15 cellular contexts compared by ENCODE assay signal in genomic region chr6:167668019-167668753, GRCh38.
DNase-seq lines count a peak whose midpoint lies in the region; ATAC-seq, FAIRE-seq and TF ChIP-seq lines count a peak whose summit lies in the region.
"Had no signal": no experiment of that assay in that cellular context is flagged by ENCODE, and none has a peak within 500 bp of the region (broad histone marks: within the 10 kb centered on the region; RNA-seq: fewer than 3 reads in every experiment).

No MANE protein-coding gene starts in this region.

- no peak overlapping the region for H3K4me3 Mint-ChIP-seq in chondrocyte (ENCODE audit: unreplicated experiment)
- H3K4me3 Mint-ChIP-seq: activated naive CD4-positive, alpha-beta T cell treated with anti-CD3 and anti-CD28 coated beads, Interleukin-2, amount 50 U/mL, for 24 hours had no signal

- 60% methylated on average over 26 of the region's 26 CpGs for WGBS in hepatocyte (ENCODE audit: low lambda C conversion rate, missing lambda C conversion rate)
- 43 to 46% methylated on average over 26 of the region's 26 CpGs for WGBS in pancreas, 2 donors
- WGBS in upper lobe of left lung, 2 donors, result 59 to 62% methylated on average over 26 of the region's 26 CpGs

- FAIRE-seq in pancreas (lab: Jason Lieb, UNC), result no peak
- FAIRE-seq: bronchial epithelial cell had no signal

- no peaks in the 10 kb centered on the region for H4K20me1 ChIP-seq in hepatocyte (ENCODE audit: insufficient read depth, poor library complexity, severe bottlenecking)

- H3K27ac ChIP-seq in hepatocyte (peak overlapping the region; percentile 59), pancreas (no peak overlapping the region), upper lobe of right lung (no peak overlapping the region), upper lobe of left lung (no peak overlapping the region)
- H3K27ac ChIP-seq: foreskin keratinocyte had no signal

- TF ChIP-seq POLR2A in upper lobe of left lung (IDR thresholded peaks at IDR 0.05), result no peak

- H3K79me2 ChIP-seq in hepatocyte, result no peaks in the 10 kb centered on the region

- no peaks in the 10 kb centered on the region for H3K9me2 ChIP-seq in hepatocyte (replicated peaks; ENCODE audit: insufficient read depth)

- H3K27me3 ChIP-seq in hepatocyte (no peaks in the 10 kb centered on the region), pancreas (no peaks in the 10 kb centered on the region), upper lobe of right lung (no peaks in the 10 kb centered on the region), upper lobe of left lung (no peaks in the 10 kb centered on the region)
- H3K27me3 ChIP-seq: BE2C, foreskin keratinocyte had no signal

- peaks cover 34% of the 10 kb centered on the region for H3K27me3 Mint-ChIP-seq in chondrocyte (ENCODE audit: low read depth)
- H3K27me3 Mint-ChIP-seq: activated naive CD4-positive, alpha-beta T cell treated with anti-CD3 and anti-CD28 coated beads, Interleukin-2, amount 50 U/mL, for 24 hours had no signal

- H3K9me3 Mint-ChIP-seq in chondrocyte (ENCODE audit: low read depth), result peaks cover 3% of the 10 kb centered on the region

- H3K4me1 ChIP-seq in hepatocyte (ENCODE audit: insufficient read depth) (peaks cover 14% of the 10 kb centered on the region), pancreas (peaks cover 0 to 3% (median 0%) of the 10 kb centered on the region in 3 donors), upper lobe of right lung (no peaks in the 10 kb centered on the region), upper lobe of left lung (no peaks in the 10 kb centered on the region)
- H3K4me1 ChIP-seq: BE2C, foreskin keratinocyte had no signal

- intact Hi-C loops in pancreas (cut with DNase I) (no loop called here), upper lobe of right lung (cut with DNase I) (no loop called here)

- no peaks in the 10 kb centered on the region for H3K36me3 Mint-ChIP-seq in chondrocyte (ENCODE audit: low read depth)
- H3K36me3 Mint-ChIP-seq: activated naive CD4-positive, alpha-beta T cell treated with anti-CD3 and anti-CD28 coated beads, Interleukin-2, amount 50 U/mL, for 24 hours had no signal

- TF ChIP-seq CTCF in chondrocyte (IDR thresholded peaks at IDR 0.05), result no peak
- TF ChIP-seq CTCF in hepatocyte (IDR thresholded peaks at IDR 0.05; ENCODE audit: poor library complexity), result no peak
- TF ChIP-seq CTCF in pancreas (IDR thresholded peaks at IDR 0.05), result no peak
- TF ChIP-seq CTCF in upper lobe of right lung (IDR thresholded peaks at IDR 0.05), result no peak
- no peak for TF ChIP-seq CTCF in upper lobe of left lung (IDR thresholded peaks at IDR 0.05)

- H2AFZ ChIP-seq in hepatocyte, result no peak overlapping the region

- H3K4me2 ChIP-seq in hepatocyte, result peak overlapping the region; percentile 40

- no peak for TF ChIP-seq EP300 in upper lobe of left lung (IDR thresholded peaks at IDR 0.05)

- H3K36me3 ChIP-seq in hepatocyte (replicated peaks; ENCODE audit: insufficient read depth, low read depth) (no peaks in the 10 kb centered on the region), pancreas (no peaks in the 10 kb centered on the region), upper lobe of right lung (no peaks in the 10 kb centered on the region), upper lobe of left lung (no peaks in the 10 kb centered on the region)
- H3K36me3 ChIP-seq: BE2C had no signal

- DNase-seq in chondrocyte (ENCODE audit: low spot score) (peak; percentile 59), hepatocyte (ENCODE audit: low spot score) (peak; percentile 66), pancreas (peak in 3 of 6 donors; percentile 50 to 78 (median 69)), upper lobe of right lung (peak; percentile 55), upper lobe of left lung (no peak)
- DNase-seq: activated CD4-positive, alpha-beta T cell treated with anti-CD3 and anti-CD28 coated beads for 4 hours; BE2C; foreskin keratinocyte; Karpas-422; NCI-H1105 treated with DMSO at 0.1 percent for 48 hours; SHP77 had no signal

- H3K4me1 Mint-ChIP-seq in chondrocyte (ENCODE audit: low read depth), result no peaks in the 10 kb centered on the region
- H3K4me1 Mint-ChIP-seq: activated naive CD4-positive, alpha-beta T cell treated with anti-CD3 and anti-CD28 coated beads, Interleukin-2, amount 50 U/mL, for 24 hours had no signal

- ATAC-seq in pancreas (peak; percentile 87 to 94 (median 88)), upper lobe of right lung (no peak), HG03460 (IDR thresholded peaks at IDR 0.05; ENCODE audit: unreplicated experiment) (no peak), GM21367 (IDR thresholded peaks at IDR 0.05; ENCODE audit: unreplicated experiment) (no peak), upper lobe of left lung (ENCODE audit: low FRiP score in 2 of 2) (no peak)
- ATAC-seq: foreskin keratinocyte had no signal

- H3K27ac Mint-ChIP-seq in chondrocyte (ENCODE audit: unreplicated experiment), result no peak overlapping the region
- H3K27ac Mint-ChIP-seq: activated naive CD4-positive, alpha-beta T cell treated with anti-CD3 and anti-CD28 coated beads, Interleukin-2, amount 50 U/mL, for 24 hours had no signal

- H3K4me3 ChIP-seq in hepatocyte (no peak overlapping the region), pancreas (no peak overlapping the region), upper lobe of right lung (no peak overlapping the region), upper lobe of left lung (no peak overlapping the region)

- H3K9me3 ChIP-seq in hepatocyte (ENCODE audit: low read depth) (no peaks in the 10 kb centered on the region), pancreas (no peaks in the 10 kb centered on the region), upper lobe of right lung (no peaks in the 10 kb centered on the region), upper lobe of left lung (no peaks in the 10 kb centered on the region)

Comparison
In these comparisons a context has a peak if more than half of its experiments do, and no peak if none do; other contexts are left out.
1. DNase-seq: peak in chondrocyte (single experiment), hepatocyte (single experiment) and upper lobe of right lung (single experiment); none in upper lobe of left lung (0 of 2).
2. ATAC-seq: peak in pancreas (4 of 4); none in upper lobe of right lung (single experiment), HG03460 (single experiment), GM21367 (single experiment) and upper lobe of left lung (0 of 2).